24 cellular contexts compared by ENCODE assay signal in genomic region chr19:20313894-20314293, GRCh38.
"Had no signal": no experiment of that assay in that cellular context is flagged by ENCODE, and none has a peak within 500 bp of the region (broad histone marks: within the 10 kb centered on the region; RNA-seq: fewer than 3 reads in every experiment).

No MANE protein-coding gene starts in this region.

- H3K27ac ChIP-seq: cardiac muscle cell, SJSA1 had no signal

- H3K27me3 ChIP-seq: SJSA1 had no signal

- DNase-seq: activated CD4-positive, alpha-beta memory T cell treated with anti-CD3 and anti-CD28 coated beads, Interleukin-2, amount 10 ng/mL, durations not matched to agents 7 days and 5 days; activated CD4-positive, alpha-beta T cell treated with anti-CD3 and anti-CD28 coated beads for 36 hours; activated CD4-positive, alpha-beta T cell treated with anti-CD3 and anti-CD28 coated beads, Interleukin-2, amount 50 U/mL, for 1 hour; activated gamma-delta T cell; activated naive CD4-positive, alpha-beta T cell treated with anti-CD3 and anti-CD28 coated beads for 36 hours; activated T-cell treated with anti-CD3 and anti-CD28 coated beads for 4 hours; activated T-cell treated with anti-CD3 and anti-CD28 coated beads, Interleukin-2, amount 50 U/mL, for 48 hours; amygdala; MM.1S; NCI-H1436 treated with DMSO at 0.1 percent for 48 hours; NCI-H1930; NCI-H2171; NCI-H226; NCI-H526; PC-3; SHP77; T-cell; T-helper 2 cell; T1000 had no signal

- H3K4me1 ChIP-seq: SJSA1 had no signal

- H3K4me3 ChIP-seq: cardiac muscle cell, SJSA1 had no signal

- H3K9me3 ChIP-seq: SJSA1 had no signal

- H3K36me3 ChIP-seq: cardiac muscle cell, SJSA1 had no signal

- FAIRE-seq: astrocyte, RCC 7860, TTC549 had no signal
